In genomic region chr1:163315773-163316374, GRCh38 we compare ENCODE assay signal across 1 cellular context.
TF ChIP-seq lines count a peak whose summit lies in the region.

No MANE protein-coding gene starts in this region.

TF ChIP-seq in GM23338, 12 proteins besides CTCF, POLR2A, EP300 and RAD21 (continued from another document):
- no peak for TF ChIP-seq ZNF462 (CRISPR knock-in tag; IDR thresholded peaks at IDR 0.05)
- TF ChIP-seq EZH2 (IDR thresholded peaks at IDR 0.05; ENCODE audit: low read depth, unreplicated experiment) = no peak
- no peak for TF ChIP-seq STAT1 (IDR thresholded peaks at IDR 0.05; ENCODE audit: unreplicated experiment)
- TF ChIP-seq ETS1 (IDR thresholded peaks at IDR 0.05) = no peak
- TF ChIP-seq JUNB (IDR thresholded peaks at IDR 0.05; ENCODE audit: unreplicated experiment) = no peak
- no peak for TF ChIP-seq EZH2phosphoT487 (IDR thresholded peaks at IDR 0.05; ENCODE audit: unreplicated experiment)
